Comparison of ENCODE assay signal across 11 cellular contexts in the genomic region with DNA sequence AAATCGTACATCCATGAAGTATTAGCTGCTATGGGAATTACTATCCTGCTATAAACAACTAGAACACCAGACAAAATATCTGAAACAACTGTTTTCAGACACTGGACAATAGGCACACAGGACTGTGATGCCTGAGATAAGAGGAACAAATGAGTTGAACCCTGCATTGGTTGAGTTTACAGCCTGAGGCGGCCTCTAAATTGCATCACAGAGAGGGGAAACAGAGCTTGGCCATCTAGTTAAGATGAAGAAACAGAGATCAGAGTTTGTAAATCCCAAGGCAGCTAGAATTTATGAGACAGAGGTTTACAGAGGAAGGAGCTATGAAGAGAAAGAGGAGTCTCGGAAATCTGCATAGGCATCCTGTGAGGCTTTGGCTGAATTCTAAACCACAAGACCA.
"Had no signal": no experiment of that assay in that cellular context is flagged by ENCODE, and none has a peak within 500 bp of the region (broad histone marks: within the 10 kb centered on the region; RNA-seq: fewer than 3 reads in every experiment).

No MANE protein-coding gene starts in this region.

- DNase-seq: activated CD4-positive, alpha-beta T cell treated with anti-CD3 and anti-CD28 coated beads for 1 hour; activated CD4-positive, alpha-beta T cell treated with anti-CD3 and anti-CD28 coated beads, Interleukin-2, amount 50 U/mL, for 1 hour; activated CD8-positive, alpha-beta T cell treated with anti-CD3 and anti-CD28 coated beads, Interleukin-2, amount 10 ng/mL, durations not matched to agents 7 days and 5 days; adrenal gland; effector memory CD8-positive, alpha-beta T cell; glutamatergic neuron; hypothalamus; ovary; psoas muscle; stimulated activated CD4-positive, alpha-beta T cell treated with anti-CD3 and anti-CD28 coated beads, Interleukin-12 subunit alpha, Interleukin-12 subunit beta, amount 100 ng/mL, for 4 hours; testis had no signal
